Comparison of ENCODE assay signal across 8 cellular contexts in the genomic region with DNA sequence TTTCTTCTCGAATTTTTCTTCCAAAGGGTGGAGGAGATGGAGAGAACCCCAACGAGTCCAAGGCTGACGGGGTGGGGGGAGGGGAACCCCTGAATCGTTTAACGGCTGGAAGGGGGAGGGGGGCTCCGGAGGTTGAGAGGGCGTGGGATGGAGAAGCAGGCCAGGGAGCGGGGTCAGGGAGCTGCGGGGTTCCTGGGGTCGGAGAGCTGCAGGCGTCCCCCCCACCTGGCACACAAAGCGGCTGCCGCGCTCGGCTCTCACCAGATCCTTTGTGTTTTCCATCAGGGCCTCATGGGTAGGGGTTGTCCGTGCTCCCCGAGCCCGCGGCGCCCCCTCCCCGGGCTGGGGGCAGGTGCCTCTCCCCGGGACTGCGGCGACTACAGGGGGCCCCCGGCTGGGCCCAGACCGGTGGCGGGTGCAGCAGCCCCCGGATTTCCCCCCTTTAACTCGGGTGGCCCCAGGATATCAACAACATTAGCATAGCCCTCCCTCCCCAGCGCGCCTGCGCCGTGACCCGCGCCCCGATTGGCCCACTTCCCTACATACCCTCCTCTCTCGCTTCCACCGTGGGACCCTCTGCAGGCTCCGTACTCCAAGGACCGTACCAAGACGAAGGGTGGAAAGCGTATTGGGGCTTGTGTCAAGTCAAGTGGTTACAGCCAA. TPM values are rescaled to one million over a fixed set of nuclear protein-coding genes. Genes with fewer than 3 reads are reported as not detected.
DNase-seq lines count a peak whose midpoint lies in the region; ATAC-seq and TF ChIP-seq lines count a peak whose summit lies in the region.

A gene (minus strand): TSS at position 476 of the 663 bp plus-strand sequence. CDS start 34,888 bp downstream, outside the sequence.

- DNase-seq in DMS114 treated with DMSO at 0.1 percent for 48 hours (lab: John Stamatoyannopoulos, UW; ENCODE audit: unreplicated experiment), result peak; percentile 95
- peak; percentile 99 for DNase-seq in KG1 (lab: John Stamatoyannopoulos, UW)
- DNase-seq in Peyer's patch, result peak; percentile 94 to 98 (median 96)
- peak; percentile 95 to 98 for DNase-seq in activated T-cell treated with anti-CD3 and anti-CD28 coated beads, Interleukin-2, amount 50 U/mL, for 72 hours
- DNase-seq in esophagus squamous epithelium (lab: John Stamatoyannopoulos, UW), result peak; percentile 91
- peak; percentile 93 for DNase-seq in stimulated activated CD8-positive, alpha-beta memory T cell treated with anti-CD3 and anti-CD28 coated beads, Interleukin-7, amount 100 ng/mL, for 24 hours (ENCODE audit: low read depth)

- H3K36me3 ChIP-seq in Peyer's patch (no peaks in the 10 kb centered on the region), esophagus squamous epithelium (peaks cover 0 to 39% (median 0%) of the 10 kb centered on the region in 3 donors), muscle layer of duodenum (ENCODE audit: control insufficient read depth in 1 of 2, insufficient read depth in 2 of 2, low read length in 2 of 2) (peaks cover 4 to 8% of the 10 kb centered on the region in 2 donors)

- TF ChIP-seq CTCF in Peyer's patch (IDR thresholded peaks at IDR 0.05), result no peak
- TF ChIP-seq CTCF in esophagus squamous epithelium (IDR thresholded peaks at IDR 0.05), result no peak

- peak within 1 kb of the TSS; percentile 88 for H3K27ac Mint-ChIP-seq in activated T-cell treated with anti-CD3 and anti-CD28 coated beads, Interleukin-2, amount 50 U/mL, for 72 hours

- peaks cover 7 to 9% of the 10 kb centered on the region in 2 donors for H3K36me3 Mint-ChIP-seq in activated T-cell treated with anti-CD3 and anti-CD28 coated beads, Interleukin-2, amount 50 U/mL, for 72 hours (ENCODE audit: insufficient read depth in 2 of 2)

- H3K9me3 Mint-ChIP-seq in activated T-cell treated with anti-CD3 and anti-CD28 coated beads, Interleukin-2, amount 50 U/mL, for 72 hours, result no peaks in the 10 kb centered on the region

- H3K4me1 Mint-ChIP-seq in activated T-cell treated with anti-CD3 and anti-CD28 coated beads, Interleukin-2, amount 50 U/mL, for 72 hours (ENCODE audit: low read depth), result peaks cover 69% of the 10 kb centered on the region

- H3K4me3 ChIP-seq in Peyer's patch, result peak within 1 kb of the TSS; percentile 93 to 98 (median 95)
- H3K4me3 ChIP-seq in esophagus squamous epithelium, result peak within 1 kb of the TSS; percentile 79 to 96 (median 82)
- H3K4me3 ChIP-seq in muscle layer of duodenum (ENCODE audit: low read depth in 1 of 2, low read length in 2 of 2), result peak within 1 kb of the TSS; percentile 94 to 99

- no peaks in the 10 kb centered on the region for H3K27me3 Mint-ChIP-seq in activated T-cell treated with anti-CD3 and anti-CD28 coated beads, Interleukin-2, amount 50 U/mL, for 72 hours (ENCODE audit: low read depth)

- no peaks in the 10 kb centered on the region for H3K9me3 ChIP-seq in Peyer's patch
- no peaks in the 10 kb centered on the region for H3K9me3 ChIP-seq in esophagus squamous epithelium
- H3K9me3 ChIP-seq in muscle layer of duodenum (ENCODE audit: control insufficient read depth in 1 of 2, low read length in 2 of 2), result no peaks in the 10 kb centered on the region

- H3K27me3 ChIP-seq in Peyer's patch, result no peaks in the 10 kb centered on the region
- H3K27me3 ChIP-seq in esophagus squamous epithelium, result no peaks in the 10 kb centered on the region
- H3K27me3 ChIP-seq in muscle layer of duodenum (ENCODE audit: low read depth, low read length), result no peaks in the 10 kb centered on the region

- intact Hi-C loops in esophagus squamous epithelium (cut with DNase I), result no loop called here

- TF ChIP-seq POLR2A in Peyer's patch (IDR thresholded peaks at IDR 0.05) (no peak), esophagus squamous epithelium (IDR thresholded peaks at IDR 0.05) (peak in 2 of 4 donors; percentile 31 to 47)

- ATAC-seq in GM21717 (IDR thresholded peaks at IDR 0.05; ENCODE audit: unreplicated experiment), result peak; percentile 79
- ATAC-seq in activated T-cell treated with anti-CD3 and anti-CD28 coated beads, Interleukin-2, amount 50 U/mL, for 72 hours (replicated peaks in 1 of 2), result peak; percentile 91

- H3K27ac ChIP-seq in Peyer's patch (peak within 1 kb of the TSS; percentile 97 to 99 (median 98)), esophagus squamous epithelium (peak within 1 kb of the TSS; percentile 92 to 98 (median 96)), muscle layer of duodenum (ENCODE audit: low read length) (peak within 1 kb of the TSS; percentile 99)

- peak within 1 kb of the TSS; percentile 86 to 96 for H3K4me3 Mint-ChIP-seq in activated T-cell treated with anti-CD3 and anti-CD28 coated beads, Interleukin-2, amount 50 U/mL, for 72 hours

- H3K4me1 ChIP-seq in Peyer's patch (peaks cover 3 to 61% (median 17%) of the 10 kb centered on the region in 4 donors), esophagus squamous epithelium (peaks cover 12 to 72% (median 44%) of the 10 kb centered on the region in 3 donors), muscle layer of duodenum (ENCODE audit: control insufficient read depth in 1 of 2, insufficient read depth in 2 of 2, low read length in 2 of 2) (peaks cover 12 to 41% of the 10 kb centered on the region in 2 donors)

- 0% methylated on average over 16 to 18 of the region's 42 CpGs for WGBS in esophagus squamous epithelium, 2 donors

RNA-seq across cellular contexts. Expression of the gene that starts here (rescaled TPM):
- total RNA-seq in Peyer's patch (10 to 100 TPM; 13.2 to 27.6 (median 24.7) TPM), esophagus squamous epithelium (10 to 100 TPM in 1 of 4 donors, 1 to 10 TPM in 3; 6.1 to 21.4 (median 9.4) TPM)
- 10 to 100 TPM; 12.0 to 13.6 TPM for total RNA-seq in activated T-cell treated with anti-CD3 and anti-CD28 coated beads, Interleukin-2, amount 50 U/mL, for 72 hours

Comparison
In these comparisons a context has a peak if more than half of its experiments do, and no peak if none do; other contexts are left out.
1. Peak in every context shown above with its lines: DNase-seq, ATAC-seq, H3K4me3 ChIP-seq and H3K27ac ChIP-seq.